1 cellular context compared by ENCODE assay signal in the genomic region with DNA sequence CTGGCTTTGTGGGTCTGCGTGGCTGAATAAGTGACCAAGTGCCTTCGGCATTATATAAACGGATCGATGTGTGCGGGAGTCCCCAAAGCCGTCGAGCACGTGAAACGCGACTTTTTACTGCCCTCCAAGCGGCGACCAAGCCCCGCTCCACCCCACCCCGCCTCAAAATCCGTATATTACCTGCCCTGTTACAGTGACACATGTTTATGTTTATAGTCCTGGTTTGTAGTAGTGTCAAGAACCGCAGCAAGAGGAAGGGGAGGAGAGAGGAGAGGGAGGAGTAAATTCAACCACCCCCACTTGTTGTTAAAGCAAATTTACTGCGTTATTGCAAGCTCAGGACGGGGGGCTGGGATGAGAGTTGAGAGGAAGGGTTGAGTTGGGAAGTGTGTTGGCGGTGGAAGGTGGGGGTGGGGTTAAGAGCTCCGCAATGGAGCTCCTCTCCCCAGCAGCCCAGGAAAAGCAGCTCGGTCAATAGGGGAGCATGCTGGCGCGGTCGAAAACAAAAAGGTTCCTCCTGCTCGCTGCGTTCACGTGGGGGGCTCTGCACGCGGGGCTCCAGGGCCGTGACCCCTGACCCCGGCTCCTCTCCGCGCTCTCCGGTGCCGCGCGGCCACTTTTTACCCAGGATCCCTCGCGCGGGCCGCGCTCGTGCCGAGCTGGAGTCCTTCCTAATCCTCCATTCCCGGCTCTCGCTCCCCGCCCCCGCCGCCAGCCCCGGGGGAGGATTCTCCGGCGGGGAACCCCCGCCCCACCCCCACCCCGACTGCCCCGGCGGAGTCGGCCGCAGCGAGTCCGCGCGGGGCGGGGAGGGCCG.
TF ChIP-seq lines count a peak whose summit lies in the region.

A gene (minus strand): TSS at position 316 of the 817 bp plus-strand sequence. CDS start 7,860 bp downstream, outside the sequence.

TF ChIP-seq in liver, 16 proteins besides CTCF, POLR2A, EP300 and RAD21 (continued from another document):
- peak; percentile 10 to 40 for TF ChIP-seq EGR1 (IDR thresholded peaks at IDR 0.05; ENCODE audit: low read depth in 2 of 2)
